9 cellular contexts compared by ENCODE assay signal in genomic region chr6:44248579-44248978, GRCh38. TPM values are rescaled to one million over a fixed set of nuclear protein-coding genes. Genes with fewer than 3 reads are reported as not detected.
DNase-seq lines count a peak whose midpoint lies in the region; ATAC-seq, FAIRE-seq and TF ChIP-seq lines count a peak whose summit lies in the region.
"Had no signal": no experiment of that assay in that cellular context is flagged by ENCODE, and none has a peak within 500 bp of the region (broad histone marks: within the 10 kb centered on the region; RNA-seq: fewer than 3 reads in every experiment).

No MANE protein-coding gene starts in this region.

- peak overlapping the region; percentile 87 for H3K4me3 Mint-ChIP-seq in activated T-helper 17 cell treated with anti-CD3 and anti-CD28 coated beads, Interleukin-2, amount 50 U/mL, for 72 hours
- H3K4me3 Mint-ChIP-seq in stimulated activated naive B cell treated with anti-CD40 and anti-IgM and Interleukin-4, amounts not matched to agents 10 μg/mL and 1 μg/mL and 100 μg/mL, for 72 hours: peak overlapping the region; percentile 96 to 98

- H3K4me1 Mint-ChIP-seq in activated T-helper 17 cell treated with anti-CD3 and anti-CD28 coated beads, Interleukin-2, amount 50 U/mL, for 72 hours: peaks cover 45% of the 10 kb centered on the region
- peaks cover 55 to 79% of the 10 kb centered on the region in 2 donors for H3K4me1 Mint-ChIP-seq in stimulated activated naive B cell treated with anti-CD40 and anti-IgM and Interleukin-4, amounts not matched to agents 10 μg/mL and 1 μg/mL and 100 μg/mL, for 72 hours

- H3K9me3 Mint-ChIP-seq in activated T-helper 17 cell treated with anti-CD3 and anti-CD28 coated beads, Interleukin-2, amount 50 U/mL, for 72 hours: no peaks in the 10 kb centered on the region
- H3K9me3 Mint-ChIP-seq in stimulated activated naive B cell treated with anti-CD40 and anti-IgM and Interleukin-4, amounts not matched to agents 10 μg/mL and 1 μg/mL and 100 μg/mL, for 72 hours: no peaks in the 10 kb centered on the region

- no peak for ATAC-seq in activated T-helper 17 cell treated with anti-CD3 and anti-CD28 coated beads, Interleukin-2, amount 50 U/mL, for 72 hours (replicated peaks)
- ATAC-seq in stimulated activated naive B cell treated with anti-CD40 and anti-IgM and Interleukin-4, amounts not matched to agents 10 μg/mL and 1 μg/mL and 100 μg/mL, for 72 hours (replicated peaks): no peak
- ATAC-seq in HG02981 (IDR thresholded peaks at IDR 0.05; ENCODE audit: unreplicated experiment): no peak

- no peaks in the 10 kb centered on the region for H3K27me3 ChIP-seq in HL-60 (ENCODE audit: insufficient read depth, poor library complexity, severe bottlenecking)

- no peak for FAIRE-seq in RCC 7860 (lab: Jason Lieb, UNC)
- FAIRE-seq: TTC549 had no signal

- H3K27me3 Mint-ChIP-seq in activated T-helper 17 cell treated with anti-CD3 and anti-CD28 coated beads, Interleukin-2, amount 50 U/mL, for 72 hours: no peaks in the 10 kb centered on the region
- peaks cover 0 to 5% of the 10 kb centered on the region in 2 donors for H3K27me3 Mint-ChIP-seq in stimulated activated naive B cell treated with anti-CD40 and anti-IgM and Interleukin-4, amounts not matched to agents 10 μg/mL and 1 μg/mL and 100 μg/mL, for 72 hours

- DNase-seq in HL-60 (ENCODE audit: low read depth in 1 of 2, low spot score in 1 of 2) (no peak), RCC 7860 (ENCODE audit: low spot score) (no peak)
- no peak for DNase-seq in stimulated activated naive B cell treated with anti-CD40 and anti-IgM and Interleukin-4, amounts not matched to agents 10 μg/mL and 1 μg/mL and 100 μg/mL, for 72 hours
- DNase-seq in stimulated activated CD4-positive, alpha-beta T cell treated with anti-CD3 and anti-CD28 coated beads, Interleukin-1b, Interleukin-23, amount 100 ng/mL, for 48 hours: no peak
- no peak for DNase-seq in activated CD8-positive, alpha-beta memory T cell treated with anti-CD3 and anti-CD28 coated beads for 24 hours

- peak overlapping the region; percentile 59 for H3K4me3 ChIP-seq in HL-60 (replicated peaks; ENCODE audit: insufficient read depth, low read length)
- H3K4me3 ChIP-seq in iPS-11a (ENCODE audit: low read depth, low read length): peak overlapping the region; percentile 99

- TF ChIP-seq CTCF in HL-60 (IDR thresholded peaks at IDR 0.05; ENCODE audit: insufficient read depth, low read length): no peak

- peak overlapping the region; percentile 92; the same call in 1 of the 2 replicates for H3K27ac ChIP-seq in HL-60 (replicated peaks)

- peaks cover 73% of the 10 kb centered on the region for H3K36me3 Mint-ChIP-seq in activated T-helper 17 cell treated with anti-CD3 and anti-CD28 coated beads, Interleukin-2, amount 50 U/mL, for 72 hours (ENCODE audit: low read depth)
- H3K36me3 Mint-ChIP-seq in stimulated activated naive B cell treated with anti-CD40 and anti-IgM and Interleukin-4, amounts not matched to agents 10 μg/mL and 1 μg/mL and 100 μg/mL, for 72 hours: peaks cover 60 to 72% of the 10 kb centered on the region in 2 donors

- H3K27ac Mint-ChIP-seq in activated T-helper 17 cell treated with anti-CD3 and anti-CD28 coated beads, Interleukin-2, amount 50 U/mL, for 72 hours: peak overlapping the region; percentile 99
- peak overlapping the region; percentile 100 for H3K27ac Mint-ChIP-seq in stimulated activated naive B cell treated with anti-CD40 and anti-IgM and Interleukin-4, amounts not matched to agents 10 μg/mL and 1 μg/mL and 100 μg/mL, for 72 hours

RNA-seq across cellular contexts. Expression of gene HSP90AB1, which starts 1.7 kb away (rescaled TPM):
- total RNA-seq in activated T-helper 17 cell treated with anti-CD3 and anti-CD28 coated beads, Interleukin-2, amount 50 U/mL, for 72 hours: 1,000 to 10,000 TPM; 1,019 to 1,822 TPM

RNA-seq across cellular contexts. Expression of gene SLC35B2, which starts 8.7 kb away (rescaled TPM):
- total RNA-seq in activated T-helper 17 cell treated with anti-CD3 and anti-CD28 coated beads, Interleukin-2, amount 50 U/mL, for 72 hours: 10 to 100 TPM; 16.5 to 22.3 TPM

RNA-seq across cellular contexts. Expression of gene NFKBIE, which starts 16.8 kb away (rescaled TPM):
- 10 to 100 TPM; 20.5 to 26.9 TPM for total RNA-seq in activated T-helper 17 cell treated with anti-CD3 and anti-CD28 coated beads, Interleukin-2, amount 50 U/mL, for 72 hours

RNA-seq across cellular contexts. Expression of gene TMEM151B, which starts 21.7 kb away (rescaled TPM):
- under 1 TPM; 0.05 to 0.19 TPM for total RNA-seq in activated T-helper 17 cell treated with anti-CD3 and anti-CD28 coated beads, Interleukin-2, amount 50 U/mL, for 72 hours

RNA-seq across cellular contexts. Expression of gene SLC29A1, which starts 25.2 kb away (rescaled TPM):
- total RNA-seq in activated T-helper 17 cell treated with anti-CD3 and anti-CD28 coated beads, Interleukin-2, amount 50 U/mL, for 72 hours: 10 to 100 TPM; 40.8 to 80.8 TPM
